In the genomic region with DNA sequence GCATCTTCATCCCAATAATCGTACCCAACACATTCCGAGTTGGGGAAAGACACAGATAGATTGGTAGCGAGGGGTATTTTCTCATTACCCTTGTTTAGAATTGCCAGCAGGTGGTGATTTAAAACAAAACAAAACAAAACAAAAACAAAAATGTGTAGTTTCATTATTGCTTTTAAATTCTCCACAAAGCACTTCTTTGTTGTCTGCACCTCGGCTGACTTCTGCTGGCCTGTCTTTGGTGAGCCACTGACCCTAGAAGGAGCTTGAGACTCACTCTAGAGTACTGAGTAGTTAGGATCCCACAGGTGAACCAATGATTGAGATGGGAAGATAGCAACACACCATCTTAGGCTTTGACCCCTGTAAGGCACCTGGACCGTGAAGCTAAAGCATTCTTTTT, we compare ENCODE assay signal across 21 cellular contexts.
DNase-seq lines count a peak whose midpoint lies in the region; ATAC-seq and TF ChIP-seq lines count a peak whose summit lies in the region.
"Had no signal": no experiment of that assay in that cellular context is flagged by ENCODE, and none has a peak within 500 bp of the region (broad histone marks: within the 10 kb centered on the region; RNA-seq: fewer than 3 reads in every experiment).

No MANE protein-coding gene starts in this region.

- H3K27me3 ChIP-seq in IMR-90 (ENCODE audit: control insufficient read depth, insufficient read depth, low read length) = no peaks in the 10 kb centered on the region
- H3K27me3 ChIP-seq: SJSA1 had no signal

- TF ChIP-seq POLR2A in IMR-90 (IDR thresholded peaks at IDR 0.05; ENCODE audit: low read depth, low read length) = no peak

- H2BK20ac ChIP-seq in IMR-90 (ENCODE audit: low read depth, low read length) = no peak overlapping the region; the same call in 1 of the 2 replicates

- no TSS peak for BruUV-seq in IMR-90 (replicated peaks; lab: Mats Ljungman, UMichigan)

- no peaks in the 10 kb centered on the region for H3K36me3 ChIP-seq in IMR-90 (ENCODE audit: control insufficient read depth, insufficient read depth, low read length)
- H3K36me3 ChIP-seq: SJSA1 had no signal

- no peak overlapping the region for H3K14ac ChIP-seq in IMR-90 (replicated peaks; ENCODE audit: low read depth, low read length)

- no peak overlapping the region for H3K4me3 ChIP-seq in IMR-90 (ENCODE audit: insufficient read depth, low read depth, low read length)
- H3K4me3 ChIP-seq: SJSA1 had no signal

- H2BK5ac ChIP-seq in IMR-90 (ENCODE audit: low read depth, low read length, poor library complexity, severe bottlenecking) = no peak overlapping the region

- H3K4me2 ChIP-seq in IMR-90 (ENCODE audit: low read depth, low read length) = no peak overlapping the region

- peaks cover 5% of the 10 kb centered on the region for H3K4me1 ChIP-seq in IMR-90 (ENCODE audit: control insufficient read depth, insufficient read depth, low read length)
- H3K4me1 ChIP-seq: SJSA1 had no signal

- TF ChIP-seq CTCF in IMR-90 (conservative IDR thresholded peaks at IDR 0.05; ENCODE audit: low read depth, low read length) = no peak

- no peak overlapping the region; the same call in 1 of the 2 replicates for H4K91ac ChIP-seq in IMR-90 (ENCODE audit: insufficient read depth, low read depth, low read length)

- no peak overlapping the region for H4K8ac ChIP-seq in IMR-90 (ENCODE audit: low read depth in 2 of 2, low read length in 2 of 2)

- TF ChIP-seq RAD21 in IMR-90 (IDR thresholded peaks at IDR 0.05; ENCODE audit: low read length) = no peak

- H3K4ac ChIP-seq in IMR-90 (ENCODE audit: low read depth, low read length) = no peak overlapping the region

- intact Hi-C loops in IMR-90 (cut with micrococcal nuclease) = no loop called here

- ATAC-seq in GM18861 (IDR thresholded peaks at IDR 0.05; ENCODE audit: unreplicated experiment) (peak; percentile 41), GM19025 (IDR thresholded peaks at IDR 0.05; ENCODE audit: low read depth, unreplicated experiment) (peak; percentile 44), HG02759 (IDR thresholded peaks at IDR 0.05; ENCODE audit: unreplicated experiment) (peak; percentile 58), IMR-90 (ENCODE audit: low read depth) (no peak)
- ATAC-seq: Right ventricle myocardium inferior had no signal

- POLR2A ChIA-PET in IMR-90 (lab: Charles Lee; ENCODE audit: unreplicated experiment) = no interaction called here

- H4K5ac ChIP-seq in IMR-90 (ENCODE audit: low read depth, low read length) = no peak overlapping the region

- H2BK15ac ChIP-seq in IMR-90 (ENCODE audit: low read depth, low read length) = no peak overlapping the region

- no peak overlapping the region for H2AK5ac ChIP-seq in IMR-90 (ENCODE audit: low read depth, low read length)

- H3K27ac ChIP-seq in IMR-90 (ENCODE audit: insufficient read depth, low read length) = no peak overlapping the region
- H3K27ac ChIP-seq: C4-2B, SJSA1 had no signal

- no peak overlapping the region for H3K23ac ChIP-seq in IMR-90 (ENCODE audit: low read depth, low read length)

- no peaks in the 10 kb centered on the region for H4K20me1 ChIP-seq in IMR-90 (ENCODE audit: insufficient read depth, low read length)

- in situ Hi-C loops in IMR-90 (cut with MboI; ENCODE audit: low sequenced_read_pairs) = no loop called here

- H2AFZ ChIP-seq in IMR-90 (replicated peaks; ENCODE audit: low read length, poor library complexity) = no peak overlapping the region

- H3K9ac ChIP-seq in IMR-90 (ENCODE audit: low read depth, low read length) = no peak overlapping the region

- H3K56ac ChIP-seq in IMR-90 (ENCODE audit: extremely low read depth, insufficient read depth, low read length) = no peak overlapping the region

- no peak overlapping the region for H2BK120ac ChIP-seq in IMR-90 (ENCODE audit: low read depth, low read length)

- DNase-seq in IMR-90 = no peak
- no peak for DNase-seq in NCI-H1092 (lab: John Stamatoyannopoulos, UW)
- no peak for DNase-seq in COR-L47 (lab: John Stamatoyannopoulos, UW)
- no peak for DNase-seq in glomerular visceral epithelial cell (ENCODE audit: extremely low spot score)
- DNase-seq: CD8-positive, alpha-beta memory T cell; EL; GF-D8; H9; HFFc6; Kasumi-1; NCI-H1417; NCI-H187; NCI-H446; NCI-H526 treated with DMSO at 0.1 percent for 48 hours; T-helper 1 cell had no signal

- dilution Hi-C loops in IMR-90 (cut with HindIII; ENCODE audit: low sequenced_read_pairs, unreplicated experiment) = no loop called here

- H3K9me3 ChIP-seq in IMR-90 (ENCODE audit: control insufficient read depth, insufficient read depth, low read length) = no peaks in the 10 kb centered on the region
- H3K9me3 ChIP-seq: SJSA1 had no signal

- no peak overlapping the region for H2AK9ac ChIP-seq in IMR-90 (replicated peaks; ENCODE audit: low read depth, low read length, poor library complexity)

- peak overlapping the region; percentile 52; the same call in 1 of the 2 replicates for H3K18ac ChIP-seq in IMR-90 (ENCODE audit: low read depth, low read length)

- H3K79me1 ChIP-seq in IMR-90 (ENCODE audit: low read depth in 1 of 2, low read length in 2 of 2) = no peaks in the 10 kb centered on the region

- CTCF ChIA-PET in IMR-90 (lab: Yijun Ruan, JAX) = no interaction called here

- WGBS in IMR-90 (ENCODE audit: extremely low coverage in 2 of 2, insufficient read length in 1 of 2), 2 experiments = no CpG with 5 or more reads among the region's 5 CpGs

- no peaks in the 10 kb centered on the region for H3K9me1 ChIP-seq in IMR-90 (ENCODE audit: insufficient read depth, low read length)

TF ChIP-seq in IMR-90, 13 proteins besides CTCF, POLR2A, EP300 and RAD21:
- TF ChIP-seq MAFK (IDR thresholded peaks at IDR 0.05; ENCODE audit: low read depth, low read length) (no peak), SMC3 (IDR thresholded peaks at IDR 0.05; ENCODE audit: low read depth, low read length) (no peak), RFX5 (IDR thresholded peaks at IDR 0.05; ENCODE audit: low read depth, low read length) (no peak), CEBPB (IDR thresholded peaks at IDR 0.05; ENCODE audit: low read depth, low read length) (no peak), MAZ (IDR thresholded peaks at IDR 0.05; ENCODE audit: borderline replicate concordance, low read depth, low read length) (no peak), NFE2L2 (IDR thresholded peaks at IDR 0.05; ENCODE audit: low read depth, low read length) (no peak), RCOR1 (IDR thresholded peaks at IDR 0.05; ENCODE audit: insufficient replicate concordance, low read length) (no peak), BHLHE40 (IDR thresholded peaks at IDR 0.05; ENCODE audit: low read depth, low read length) (no peak), CHD1 (IDR thresholded peaks at IDR 0.05; ENCODE audit: low read depth, low read length) (no peak), FOS (IDR thresholded peaks at IDR 0.05; ENCODE audit: low read depth, low read length) (no peak), MXI1 (IDR thresholded peaks at IDR 0.05; ENCODE audit: borderline replicate concordance, low read depth, low read length) (no peak)
- TF ChIP-seq, protein P1, sequence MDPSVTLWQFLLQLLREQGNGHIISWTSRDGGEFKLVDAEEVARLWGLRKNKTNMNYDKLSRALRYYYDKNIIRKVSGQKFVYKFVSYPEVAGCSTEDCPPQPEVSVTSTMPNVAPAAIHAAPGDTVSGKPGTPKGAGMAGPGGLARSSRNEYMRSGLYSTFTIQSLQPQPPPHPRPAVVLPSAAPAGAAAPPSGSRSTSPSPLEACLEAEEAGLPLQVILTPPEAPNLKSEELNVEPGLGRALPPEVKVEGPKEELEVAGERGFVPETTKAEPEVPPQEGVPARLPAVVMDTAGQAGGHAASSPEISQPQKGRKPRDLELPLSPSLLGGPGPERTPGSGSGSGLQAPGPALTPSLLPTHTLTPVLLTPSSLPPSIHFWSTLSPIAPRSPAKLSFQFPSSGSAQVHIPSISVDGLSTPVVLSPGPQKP (IDR thresholded peaks at IDR 0.05; ENCODE audit: borderline replicate concordance, low read depth, low read length) = no peak
- TF ChIP-seq, protein P2, sequence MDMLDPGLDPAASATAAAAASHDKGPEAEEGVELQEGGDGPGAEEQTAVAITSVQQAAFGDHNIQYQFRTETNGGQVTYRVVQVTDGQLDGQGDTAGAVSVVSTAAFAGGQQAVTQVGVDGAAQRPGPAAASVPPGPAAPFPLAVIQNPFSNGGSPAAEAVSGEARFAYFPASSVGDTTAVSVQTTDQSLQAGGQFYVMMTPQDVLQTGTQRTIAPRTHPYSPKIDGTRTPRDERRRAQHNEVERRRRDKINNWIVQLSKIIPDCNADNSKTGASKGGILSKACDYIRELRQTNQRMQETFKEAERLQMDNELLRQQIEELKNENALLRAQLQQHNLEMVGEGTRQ (IDR thresholded peaks at IDR 0.05; ENCODE audit: low read depth, low read length) = no peak
